Comparison of ENCODE assay signal across 22 cellular contexts in the genomic region with DNA sequence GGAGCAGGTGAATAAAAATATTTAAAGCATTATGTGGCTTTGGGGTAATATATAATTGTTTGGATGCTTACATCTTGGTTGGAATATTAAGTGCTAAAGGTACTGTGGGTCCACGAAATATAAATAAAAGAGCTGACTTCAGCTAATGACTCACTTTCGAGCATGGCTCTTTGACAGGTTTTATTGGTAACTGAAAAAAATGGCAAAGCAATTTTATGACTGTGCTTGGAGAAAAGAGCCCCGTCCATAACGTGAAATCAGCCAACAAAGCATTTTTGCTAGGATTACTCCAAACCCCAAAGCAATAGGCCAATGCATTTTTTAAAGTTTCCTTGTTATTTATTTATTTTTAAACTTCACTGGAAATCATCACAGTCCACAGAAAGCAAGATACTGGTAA.
"Had no signal": no experiment of that assay in that cellular context is flagged by ENCODE, and none has a peak within 500 bp of the region (broad histone marks: within the 10 kb centered on the region; RNA-seq: fewer than 3 reads in every experiment).

No MANE protein-coding gene starts in this region.

- H3K4me1 ChIP-seq: esophagus muscularis mucosa, foreskin keratinocyte, parathyroid adenoma, prostate gland, suprapubic skin, thyroid gland, uterus had no signal

- H3K27me3 ChIP-seq: dorsolateral prefrontal cortex, esophagus muscularis mucosa, foreskin keratinocyte, suprapubic skin, thyroid gland, uterus had no signal

- H3K4me1 Mint-ChIP-seq: naive thymus-derived CD4-positive, alpha-beta T cell; nephron progenitor cell; stimulated activated effector memory CD8-positive, alpha-beta T cell treated with anti-CD3 and anti-CD28 coated beads, Interleukin-12 subunit alpha, Interleukin-12 subunit beta, amount 100 ng/mL, for 72 hours had no signal

- DNase-seq: cortex of kidney; dorsolateral prefrontal cortex; effector CD8-positive, alpha-beta T cell; foreskin keratinocyte; left colon; left ventricle myocardium superior; naive thymus-derived CD4-positive, alpha-beta T cell; nephron progenitor cell; retina; small intestine; stimulated activated CD4-positive, alpha-beta T cell treated with anti-CD3 and anti-CD28 coated beads, Interleukin-2, amount 100 ng/mL, for 48 hours; stimulated activated CD8-positive, alpha-beta memory T cell treated with anti-CD3 and anti-CD28 coated beads, Interleukin-4, amount 100 ng/mL, for 48 hours; stimulated activated naive CD8-positive, alpha-beta T cell treated with anti-CD3 and anti-CD28 coated beads, Interleukin-15, Interleukin-2, amounts not matched to agents 100 U/mL and 50 U/mL, for 24 hours; thyroid gland; uterus had no signal

- H3K9me3 ChIP-seq: esophagus muscularis mucosa, prostate gland, suprapubic skin, thyroid gland, uterus had no signal

- H3K27me3 Mint-ChIP-seq: naive thymus-derived CD4-positive, alpha-beta T cell; type B pancreatic cell had no signal

- H3K27ac Mint-ChIP-seq: naive thymus-derived CD4-positive, alpha-beta T cell; nephron progenitor cell; stimulated activated effector memory CD8-positive, alpha-beta T cell treated with anti-CD3 and anti-CD28 coated beads, Interleukin-12 subunit alpha, Interleukin-12 subunit beta, amount 100 ng/mL, for 72 hours; type B pancreatic cell had no signal

- H3K4me3 ChIP-seq: dorsolateral prefrontal cortex, esophagus muscularis mucosa, lung, prostate gland, suprapubic skin, thyroid gland, uterus had no signal

- H3K4me3 Mint-ChIP-seq: naive thymus-derived CD4-positive, alpha-beta T cell; nephron progenitor cell; stimulated activated effector memory CD8-positive, alpha-beta T cell treated with anti-CD3 and anti-CD28 coated beads, Interleukin-12 subunit alpha, Interleukin-12 subunit beta, amount 100 ng/mL, for 72 hours; type B pancreatic cell had no signal

- H3K36me3 ChIP-seq: esophagus muscularis mucosa, prostate gland, suprapubic skin, thyroid gland, uterus had no signal

- H3K27ac ChIP-seq: dorsolateral prefrontal cortex, esophagus muscularis mucosa, foreskin keratinocyte, parathyroid adenoma, prostate gland, suprapubic skin, thyroid gland, uterus had no signal

- H3K9me3 Mint-ChIP-seq: nephron progenitor cell, type B pancreatic cell had no signal

- H3K36me3 Mint-ChIP-seq: naive thymus-derived CD4-positive, alpha-beta T cell; stimulated activated effector memory CD8-positive, alpha-beta T cell treated with anti-CD3 and anti-CD28 coated beads, Interleukin-12 subunit alpha, Interleukin-12 subunit beta, amount 100 ng/mL, for 72 hours; type B pancreatic cell had no signal

- ATAC-seq: foreskin keratinocyte; left colon; left ventricle myocardium superior; naive thymus-derived CD4-positive, alpha-beta T cell; stimulated activated effector memory CD8-positive, alpha-beta T cell treated with anti-CD3 and anti-CD28 coated beads, Interleukin-12 subunit alpha, Interleukin-12 subunit beta, amount 100 ng/mL, for 72 hours; stimulated activated naive CD8-positive, alpha-beta T cell treated with anti-CD3 and anti-CD28 coated beads, Interleukin-15, Interleukin-2, amounts not matched to agents 100 U/mL and 50 U/mL, for 24 hours had no signal
